ENCODE assay signal across 15 cellular contexts in genomic region chr17:80887639-80888175, GRCh38.
DNase-seq lines count a peak whose midpoint lies in the region; ATAC-seq and TF ChIP-seq lines count a peak whose summit lies in the region.
"Had no signal": no experiment of that assay in that cellular context is flagged by ENCODE, and none has a peak within 500 bp of the region (broad histone marks: within the 10 kb centered on the region; RNA-seq: fewer than 3 reads in every experiment).

No MANE protein-coding gene starts in this region.

- intact Hi-C loops in Right ventricle myocardium inferior (cut with DNase I): no loop called here
- intact Hi-C loops in cardiac septum (cut with DNase I): no loop called here
- intact Hi-C loops in posterior vena cava (cut with DNase I): no loop called here

- no peaks in the 10 kb centered on the region for H3K27me3 Mint-ChIP-seq in chondrocyte (ENCODE audit: low read depth)

- ATAC-seq in Right ventricle myocardium inferior (no peak), GM19351 (IDR thresholded peaks at IDR 0.05; ENCODE audit: unreplicated experiment) (no peak)

- no peak overlapping the region for H3K4me3 Mint-ChIP-seq in chondrocyte (ENCODE audit: unreplicated experiment)

- peaks cover 58% of the 10 kb centered on the region for H3K36me3 ChIP-seq in KOPT-K1 (ENCODE audit: insufficient read depth, low read length)

- peaks cover 5% of the 10 kb centered on the region for H3K36me3 Mint-ChIP-seq in chondrocyte (ENCODE audit: low read depth)

- H3K27ac Mint-ChIP-seq in chondrocyte (ENCODE audit: unreplicated experiment): no peak overlapping the region

- TF ChIP-seq CTCF in chondrocyte (IDR thresholded peaks at IDR 0.05): no peak

- H3K27ac ChIP-seq in KOPT-K1 (ENCODE audit: low read depth, low read length, poor library complexity, severe bottlenecking): peak overlapping the region; percentile 97
- H3K27ac ChIP-seq: SK-N-MC had no signal

- peak; percentile 25 for DNase-seq in Right ventricle myocardium inferior (ENCODE audit: missing footprints)
- DNase-seq in cardiac septum (ENCODE audit: low spot score): no peak
- peak; percentile 59 for DNase-seq in chondrocyte (ENCODE audit: low spot score)
- peak; percentile 41 for DNase-seq in posterior vena cava (ENCODE audit: low spot score)
- DNase-seq in Kasumi-1 (lab: John Stamatoyannopoulos, UW): no peak
- no peak for DNase-seq in effector CD8-positive, alpha-beta T cell (lab: John Stamatoyannopoulos, UW)
- DNase-seq: DMS153, EL, HCEC 1CT, NCI-H1092, NCI-H1694 treated with DMSO at 0.1 percent for 48 hours, NCI-H526 treated with DMSO at 0.1 percent for 48 hours had no signal

- peaks cover 31% of the 10 kb centered on the region for H3K4me1 Mint-ChIP-seq in chondrocyte (ENCODE audit: low read depth)

- H3K9me3 ChIP-seq in KOPT-K1 (ENCODE audit: insufficient read depth, low read length, poor library complexity, severe bottlenecking): no peaks in the 10 kb centered on the region

- no peaks in the 10 kb centered on the region for H3K9me3 Mint-ChIP-seq in chondrocyte (ENCODE audit: low read depth)

Comparison
In these comparisons a context has a peak if more than half of its experiments do, and no peak if none do; other contexts are left out.
1. DNase-seq: peak in Right ventricle myocardium inferior (single experiment), chondrocyte (single experiment) and posterior vena cava (single experiment); none in cardiac septum (single experiment), Kasumi-1 (0 of 2) and effector CD8-positive, alpha-beta T cell (single experiment).